ENCODE assay signal across 9 cellular contexts in genomic region chr2:143140864-143141637, GRCh38. TPM values are rescaled to one million over a fixed set of nuclear protein-coding genes. Genes with fewer than 3 reads are reported as not detected.
DNase-seq lines count a peak whose midpoint lies in the region; ATAC-seq and TF ChIP-seq lines count a peak whose summit lies in the region.
"Had no signal": no experiment of that assay in that cellular context is flagged by ENCODE, and none has a peak within 500 bp of the region (broad histone marks: within the 10 kb centered on the region; RNA-seq: fewer than 3 reads in every experiment).

No MANE protein-coding gene starts in this region.

- H3K36me3 Mint-ChIP-seq in activated CD8-positive, alpha-beta memory T cell treated with anti-CD3 and anti-CD28 coated beads, Interleukin-2, amount 10 ng/mL, durations not matched to agents 7 days and 5 days: peaks cover 63% of the 10 kb centered on the region

- peak; percentile 43 for ATAC-seq in activated CD8-positive, alpha-beta memory T cell treated with anti-CD3 and anti-CD28 coated beads, Interleukin-2, amount 10 ng/mL, durations not matched to agents 7 days and 5 days
- ATAC-seq in HG02884 (IDR thresholded peaks at IDR 0.05; ENCODE audit: unreplicated experiment): peak; percentile 79

- H3K27ac ChIP-seq in spleen (peak overlapping the region in 7 of 8 donors; percentile 24 to 76 (median 68)), coronary artery (no peak overlapping the region)

- H3K27me3 ChIP-seq in spleen (replicated peaks in 1 of 7): no peaks in the 10 kb centered on the region

- peak overlapping the region in 3 of 8 donors; percentile 1 to 31 (median 16) for H3K4me3 ChIP-seq in spleen
- no peak overlapping the region for H3K4me3 ChIP-seq in coronary artery

- no peaks in the 10 kb centered on the region for H3K9me3 Mint-ChIP-seq in activated CD8-positive, alpha-beta memory T cell treated with anti-CD3 and anti-CD28 coated beads, Interleukin-2, amount 10 ng/mL, durations not matched to agents 7 days and 5 days (ENCODE audit: low read depth)

- no peaks in the 10 kb centered on the region for H3K36me3 ChIP-seq in spleen

- peaks cover 76% of the 10 kb centered on the region for H3K4me1 Mint-ChIP-seq in activated CD8-positive, alpha-beta memory T cell treated with anti-CD3 and anti-CD28 coated beads, Interleukin-2, amount 10 ng/mL, durations not matched to agents 7 days and 5 days

- CTCF ChIA-PET in activated CD8-positive, alpha-beta memory T cell treated with anti-CD3 and anti-CD28 coated beads, Interleukin-2, amount 10 ng/mL, durations not matched to agents 7 days and 5 days (lab: Charles Lee): interaction anchor here (1.0 to 3.3 kb wide), 4 partner anchors 10 to 107 kb away, joined by 5 to 14 read pairs (median 6); partner anchors contain the start of gene ARHGAP15

- H3K27ac Mint-ChIP-seq in activated CD8-positive, alpha-beta memory T cell treated with anti-CD3 and anti-CD28 coated beads, Interleukin-2, amount 10 ng/mL, durations not matched to agents 7 days and 5 days: peak overlapping the region; percentile 8

- TF ChIP-seq POLR2A in spleen (IDR thresholded peaks at IDR 0.05): no peak

- H3K4me1 ChIP-seq in spleen: peaks cover 22 to 100% (median 78%) of the 10 kb centered on the region in 6 donors

- intact Hi-C loops in spleen (cut with DNase I; ENCODE audit: low total_unique reads): no loop called here

- peak overlapping the region; percentile 0 for H3K4me3 Mint-ChIP-seq in activated CD8-positive, alpha-beta memory T cell treated with anti-CD3 and anti-CD28 coated beads, Interleukin-2, amount 10 ng/mL, durations not matched to agents 7 days and 5 days

- H3K9me3 ChIP-seq in spleen: no peaks in the 10 kb centered on the region

- no peaks in the 10 kb centered on the region for H3K27me3 Mint-ChIP-seq in activated CD8-positive, alpha-beta memory T cell treated with anti-CD3 and anti-CD28 coated beads, Interleukin-2, amount 10 ng/mL, durations not matched to agents 7 days and 5 days

- no peak for TF ChIP-seq CTCF in spleen (IDR thresholded peaks at IDR 0.05 in 8 of 11, conservative IDR thresholded peaks at IDR 0.05 in 3 of 11)
- TF ChIP-seq CTCF in coronary artery (IDR thresholded peaks at IDR 0.05): no peak

- DNase-seq in activated CD8-positive, alpha-beta memory T cell treated with anti-CD3 and anti-CD28 coated beads, Interleukin-2, amount 10 ng/mL, durations not matched to agents 7 days and 5 days: no peak
- DNase-seq in activated CD8-positive, alpha-beta memory T cell treated with anti-CD3 and anti-CD28 coated beads for 24 hours: no peak
- DNase-seq in NOMO-1 treated with dmso at 0.1 percent for 144 hours (lab: John Stamatoyannopoulos, UW; ENCODE audit: unreplicated experiment): peak; percentile 89
- no peak for DNase-seq in spleen
- no peak for DNase-seq in NCI-H82 (lab: John Stamatoyannopoulos, UW)
- DNase-seq in effector CD4-positive, alpha-beta T cell: no peak
- DNase-seq in coronary artery (ENCODE audit: low spot score): no peak
- DNase-seq: activated gamma-delta T cell had no signal

- 13 to 35% (median 27%) methylated on average over 1 of the region's 1 CpG for WGBS in spleen, 5 donors

RNA-seq across cellular contexts. Expression of gene ARHGAP15, which starts 11.8 kb away (rescaled TPM):
- total RNA-seq in activated CD8-positive, alpha-beta memory T cell treated with anti-CD3 and anti-CD28 coated beads, Interleukin-2, amount 10 ng/mL, durations not matched to agents 7 days and 5 days: 100 to 1,000 TPM; 101 to 152 TPM
- 100 to 1,000 TPM in 6 of 7 donors, 10 to 100 TPM in 1; 99.0 to 219 (median 142) TPM for total RNA-seq in spleen
- 10 to 100 TPM; 55.8 to 76.6 (median 60.9) TPM for polyA plus RNA-seq in spleen

Comparison
In these comparisons a context has a peak if more than half of its experiments do, and no peak if none do; other contexts are left out.
1. H3K27ac ChIP-seq: peak in spleen (7 of 8); none in coronary artery (0 of 2).